14 cellular contexts compared by ENCODE assay signal in the genomic region with DNA sequence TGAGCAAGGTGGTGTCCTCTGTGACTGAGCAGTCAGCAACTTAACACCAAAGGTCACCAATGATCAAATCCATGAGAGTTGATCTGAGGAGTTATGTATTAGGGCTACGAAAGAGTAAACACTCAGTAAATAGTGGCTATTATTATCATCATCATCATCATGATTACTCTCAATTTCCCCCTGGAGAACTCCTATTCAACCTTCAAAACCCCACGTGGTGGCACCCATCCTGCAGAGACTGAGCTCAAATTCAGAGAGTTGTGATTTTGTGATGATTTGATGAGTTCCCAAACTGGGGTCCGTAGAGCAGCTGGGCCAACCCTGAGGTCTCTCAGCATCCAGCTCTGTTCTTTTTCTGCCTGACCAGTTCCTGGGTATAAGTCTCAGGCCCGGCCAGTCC. TPM values are rescaled to one million over a fixed set of nuclear protein-coding genes. Genes with fewer than 3 reads are reported as not detected.
DNase-seq lines count a peak whose midpoint lies in the region; ATAC-seq, FAIRE-seq and TF ChIP-seq lines count a peak whose summit lies in the region.
"Not testable (repeated sequence)": the region's sequence is repeated elsewhere in the genome, so short reads cannot be mapped to it uniquely, and the experiment has no call there.
"Had no signal": no experiment of that assay in that cellular context is flagged by ENCODE, and none has a peak within 500 bp of the region (broad histone marks: within the 10 kb centered on the region; RNA-seq: fewer than 3 reads in every experiment).

No MANE protein-coding gene starts in this region.

- WGBS in A549 (ENCODE audit: missing lambda C conversion rate) = 91% methylated on average over 3 of the region's 4 CpGs

- DNase-seq in A549 (ENCODE audit: low read depth in 1 of 2, low spot score in 1 of 2); PC-9; endothelial cell (ENCODE audit: low spot score); nephron progenitor cell: not testable (repeated sequence)

- peak overlapping the region in 1 of 2 experiments; percentile 85; a peak in 2 of 6 replicates for H3K27ac ChIP-seq in A549
- H3K27ac ChIP-seq in HEK293 (ENCODE audit: extremely low read depth, low read depth, low read length); PC-9: not testable (repeated sequence)

- POLR2A ChIA-PET in A549 (lab: Yijun Ruan, JAX); HEK293 (lab: Yijun Ruan, JAX); PC-9 (lab: Charles Lee; ENCODE audit: unreplicated experiment): not testable (repeated sequence)

- not testable (repeated sequence) for ATAC-seq in A549, SK-N-SH treated with all-trans-retinoic acid at 6 μM for 48 hours

- intact Hi-C loops in PC-9 (cut with micrococcal nuclease; ENCODE audit: unreplicated experiment) = not testable (repeated sequence)

- TF ChIP-seq POLR2A in A549 (IDR thresholded peaks at IDR 0.05; ENCODE audit: low read length) = not testable (repeated sequence)

- H3K9me3 Mint-ChIP-seq in endothelial cell (ENCODE audit: unreplicated experiment); nephron progenitor cell: not testable (repeated sequence)

- TSS peak; percentile 91 for BruUV-seq in PC-9 (replicated peaks; lab: Mats Ljungman, UMichigan)

- H3K79me2 ChIP-seq in PC-9 (ENCODE audit: low read depth) = not testable (repeated sequence)

- H3K9me2 ChIP-seq in PC-9 (ENCODE audit: insufficient read depth) = not testable (repeated sequence)

- H3K27me3 ChIP-seq in PC-9 (ENCODE audit: insufficient read depth, low read depth) = not testable (repeated sequence)

- H3F3A ChIP-seq in PC-9 (ENCODE audit: insufficient read depth, low read depth) = not testable (repeated sequence)

- not testable (repeated sequence) for H3K27me3 Mint-ChIP-seq in endothelial cell (ENCODE audit: unreplicated experiment)
- H3K27me3 Mint-ChIP-seq in nephron progenitor cell (ENCODE audit: low read depth, poor library complexity) = peaks cover 18% of the 10 kb centered on the region

- H3K4me1 ChIP-seq in A549; HEK293 (ENCODE audit: control insufficient read depth, insufficient read depth, low read length); PC-9 (replicated peaks; ENCODE audit: insufficient read depth): not testable (repeated sequence)

- H2AFZ ChIP-seq in PC-9 = not testable (repeated sequence)

- TF ChIP-seq EP300 in A549 (IDR thresholded peaks at IDR 0.05) = not testable (repeated sequence)

- FAIRE-seq in A549 (lab: Jason Lieb, UNC) = not testable (repeated sequence)

- peak overlapping the region; percentile 57; the same call in 1 of the 3 replicates for H3K4me2 ChIP-seq in A549
- H3K4me2 ChIP-seq in PC-9 = not testable (repeated sequence)

- not testable (repeated sequence) for TF ChIP-seq CTCF in A549 (IDR thresholded peaks at IDR 0.05); HEK293 (tag by site-specific recombination; IDR thresholded peaks at IDR 0.05); PC-9 (conservative IDR thresholded peaks at IDR 0.05); endothelial cell (IDR thresholded peaks at IDR 0.05; ENCODE audit: unreplicated experiment); nephron progenitor cell (IDR thresholded peaks at IDR 0.05)

- H3K4me3 ChIP-seq in A549; HEK293 (ENCODE audit: low read depth, low read length); PC-9: not testable (repeated sequence)

- H3K4me1 Mint-ChIP-seq in endothelial cell (ENCODE audit: unreplicated experiment); nephron progenitor cell: not testable (repeated sequence)

- TF ChIP-seq RAD21 in A549 (conservative IDR thresholded peaks at IDR 0.05 in 1 of 2, IDR thresholded peaks at IDR 0.05 in 1 of 2) = not testable (repeated sequence)

- not testable (repeated sequence) for H3K9me3 ChIP-seq in A549; HEK293 (ENCODE audit: control insufficient read depth, insufficient read depth, low read depth, low read length); PC-9 (ENCODE audit: insufficient read depth, low read depth)

- CTCF ChIA-PET in A549 (lab: Yijun Ruan, JAX); PC-9 (lab: Charles Lee): not testable (repeated sequence)
- CTCF ChIA-PET in HEK293 (lab: Yijun Ruan, JAX) = interaction anchor here (0.6 kb wide), 1 partner anchor 56 kb away, joined by 3 read pairs; the partner anchor contains the start of gene RUVBL2

- H3K36me3 ChIP-seq in HEK293 (ENCODE audit: control insufficient read depth in 2 of 2, insufficient read depth in 1 of 2, low read length in 2 of 2); PC-9 (ENCODE audit: low read depth): not testable (repeated sequence)

- H3K36me3 Mint-ChIP-seq in endothelial cell (ENCODE audit: low read depth, unreplicated experiment); nephron progenitor cell (ENCODE audit: low read depth): not testable (repeated sequence)

- H3K27ac Mint-ChIP-seq in endothelial cell (ENCODE audit: unreplicated experiment) = not testable (repeated sequence)
- peak overlapping the region; percentile 55 for H3K27ac Mint-ChIP-seq in nephron progenitor cell

- not testable (repeated sequence) for H4K20me1 ChIP-seq in PC-9 (ENCODE audit: insufficient read depth)

- H3K4me3 Mint-ChIP-seq in endothelial cell (ENCODE audit: unreplicated experiment) = peak overlapping the region; percentile 14
- not testable (repeated sequence) for H3K4me3 Mint-ChIP-seq in nephron progenitor cell

TF ChIP-seq in HEK293, 187 proteins besides CTCF, POLR2A, EP300 and RAD21:
- TF ChIP-seq ZFP3 (tag by site-specific recombination; IDR thresholded peaks at IDR 0.05; ENCODE audit: low read depth) = peak; percentile 89

TF ChIP-seq in SK-N-SH treated with all-trans-retinoic acid at 6 μM for 48 hours, 23 proteins besides CTCF, POLR2A, EP300 and RAD21:
- peak; percentile 99 for TF ChIP-seq ZFP3 (CRISPR knock-in tag; IDR thresholded peaks at IDR 0.05)
TF ChIP-seq in SK-N-SH treated with all-trans-retinoic acid at 6 μM for 48 hours: peak in this region for 1; not testable (repeated sequence) for 22.

RNA-seq across cellular contexts. Expression of gene CGB8, which starts 0.9 kb away (rescaled TPM):
- polyA plus RNA-seq in A549 (2011; rRNA removed) (0.63 and 0.95 TPM in 2 replicates), A549 (2017; fragmentation: RNase III; extraction: RNeasy Plus Mini Kit Qiagen cat#74134 plus additional on column Dnase treatment) (2.0 to 2.7 TPM (median 2.4 TPM) in 3 replicates)
- polyA plus RNA-seq in A549 (2012; cell fraction: cytosol; rRNA removed) = 4.6 and 5.6 TPM in 2 replicates
- 14.8 and 19.9 TPM in 2 replicates for polyA plus RNA-seq in A549 (2012; cell fraction: nucleus; rRNA removed)
- 0.49 TPM in 1 of 2 replicates, not detected in the other for polyA minus RNA-seq in A549 (2011; rRNA and poly(A)+ RNA removed)
- total RNA-seq in PC-9 (2021) (1.0 and 5.3 TPM in 2 replicates), endothelial cell (ENCODE audit: unreplicated experiment) (not detected)
- total RNA-seq: CD4-positive, alpha-beta T cell; CD8-positive, alpha-beta memory T cell; G401; GM23338; H9 had no signal
- polyA plus RNA-seq: CD14-positive monocyte; CD8-positive, alpha-beta memory T cell; GM23338 had no signal

RNA-seq across cellular contexts. Expression of gene CGB5, which starts 6.2 kb away (rescaled TPM):
- 0.15 and 0.23 TPM in 2 replicates for polyA plus RNA-seq in A549 (2011; rRNA removed)
- polyA plus RNA-seq in A549 (2012; cell fraction: cytosol; rRNA removed) = 1.2 TPM in 2 replicates
- 2.4 and 3.9 TPM in 2 replicates for polyA plus RNA-seq in A549 (2012; cell fraction: nucleus; rRNA removed)
- 0.53 to 0.94 TPM (median 0.71 TPM) in 3 replicates for polyA plus RNA-seq in A549 (2017; fragmentation: RNase III; extraction: RNeasy Plus Mini Kit Qiagen cat#74134 plus additional on column Dnase treatment)
- polyA minus RNA-seq in A549 (2011; rRNA and poly(A)+ RNA removed) = not detected in 2 replicates
- total RNA-seq in PC-9 (2021) = 1.1 and 1.9 TPM in 2 replicates
- total RNA-seq in endothelial cell (ENCODE audit: unreplicated experiment) = not detected
- total RNA-seq: CD4-positive, alpha-beta T cell; CD8-positive, alpha-beta memory T cell; G401; GM23338; H9 had no signal
- polyA plus RNA-seq: CD14-positive monocyte; CD8-positive, alpha-beta memory T cell; GM23338 had no signal

RNA-seq across cellular contexts. Expression of gene CGB7, which starts 7.7 kb away (rescaled TPM):
- polyA plus RNA-seq in A549 (2011; rRNA removed) = 0.34 and 0.56 TPM in 2 replicates
- 0.78 and 0.89 TPM in 2 replicates for polyA plus RNA-seq in A549 (2012; cell fraction: cytosol; rRNA removed)
- 5.6 and 5.8 TPM in 2 replicates for polyA plus RNA-seq in A549 (2012; cell fraction: nucleus; rRNA removed)
- 0.63 to 0.88 TPM (median 0.79 TPM) in 3 replicates for polyA plus RNA-seq in A549 (2017; fragmentation: RNase III; extraction: RNeasy Plus Mini Kit Qiagen cat#74134 plus additional on column Dnase treatment)
- 0.74 and 0.88 TPM in 2 replicates for polyA minus RNA-seq in A549 (2011; rRNA and poly(A)+ RNA removed)
- 4.8 and 6.8 TPM in 2 replicates for total RNA-seq in PC-9 (2021)
- not detected for total RNA-seq in endothelial cell (ENCODE audit: unreplicated experiment)
- total RNA-seq: CD4-positive, alpha-beta T cell; CD8-positive, alpha-beta memory T cell; H4 had no signal
- polyA plus RNA-seq: CD14-positive monocyte; CD8-positive, alpha-beta memory T cell had no signal

RNA-seq across cellular contexts. Expression of gene CGB1, which starts 13.1 kb away (rescaled TPM):
- polyA plus RNA-seq in A549 (2011; rRNA removed) (not detected in 2 replicates), A549 (2017; fragmentation: RNase III; extraction: RNeasy Plus Mini Kit Qiagen cat#74134 plus additional on column Dnase treatment) (0.13 TPM in 1 of 3 replicates, not detected in the others)
- polyA plus RNA-seq in A549 (2012; cell fraction: cytosol; rRNA removed) = 0.08 and 0.10 TPM in 2 replicates
- 1.8 TPM in 1 of 2 replicates, not detected in the other for polyA plus RNA-seq in A549 (2012; cell fraction: nucleus; rRNA removed)
- not detected in 2 replicates for polyA minus RNA-seq in A549 (2011; rRNA and poly(A)+ RNA removed)
- total RNA-seq in PC-9 (2021) (0.83 TPM in 1 of 2 replicates, not detected in the other), endothelial cell (ENCODE audit: unreplicated experiment) (not detected)
- total RNA-seq: CD4-positive, alpha-beta T cell; CD8-positive, alpha-beta memory T cell; Daoy; G401; H9 had no signal
- polyA plus RNA-seq: CD14-positive monocyte; CD8-positive, alpha-beta memory T cell; GM23338 had no signal

RNA-seq across cellular contexts. Expression of gene NTF4, which starts 14.8 kb away (rescaled TPM):
- polyA plus RNA-seq in A549 (2011; rRNA removed) (0.34 and 0.37 TPM in 2 replicates), A549 (2017; fragmentation: RNase III; extraction: RNeasy Plus Mini Kit Qiagen cat#74134 plus additional on column Dnase treatment) (1.0 to 2.4 TPM (median 1.7 TPM) in 3 replicates)
- polyA plus RNA-seq in A549 (2012; cell fraction: cytosol; rRNA removed) = 0.49 and 0.52 TPM in 2 replicates
- 0.94 and 1.1 TPM in 2 replicates for polyA plus RNA-seq in A549 (2012; cell fraction: nucleus; rRNA removed)
- 0.25 and 0.54 TPM in 2 replicates for polyA minus RNA-seq in A549 (2011; rRNA and poly(A)+ RNA removed)
- total RNA-seq in PC-9 (2021) (14.0 and 18.6 TPM in 2 replicates), endothelial cell (ENCODE audit: unreplicated experiment) (not detected)
- total RNA-seq: CD4-positive, alpha-beta T cell; CD8-positive, alpha-beta memory T cell; Daoy; H4 had no signal
- polyA plus RNA-seq: CD14-positive monocyte; CD8-positive, alpha-beta memory T cell had no signal
